Comparison of ENCODE assay signal across 9 cellular contexts in genomic region chr11:102317099-102317767, GRCh38. TPM values are rescaled to one million over a fixed set of nuclear protein-coding genes. Genes with fewer than 3 reads are reported as not detected.
DNase-seq lines count a peak whose midpoint lies in the region; ATAC-seq, FAIRE-seq and TF ChIP-seq lines count a peak whose summit lies in the region.
"Had no signal": no experiment of that assay in that cellular context is flagged by ENCODE, and none has a peak within 500 bp of the region (broad histone marks: within the 10 kb centered on the region; RNA-seq: fewer than 3 reads in every experiment).

Gene BIRC3 (plus strand): TSS chr11:102317484. CDS start chr11:102324510, 7,026 bp downstream.

- in situ Hi-C loops in HepG2 (cut with HindIII; ENCODE audit: extremely low pct_ligation_motif_present, low pct_unique_long_range_greater_than_20kb) = no loop called here

- peaks cover 29% of the 10 kb centered on the region for H3K4me1 ChIP-seq in HepG2 (ENCODE audit: insufficient read depth, low read length)

- 2% methylated on average over 22 of the region's 34 CpGs for WGBS in HepG2 (ENCODE audit: low lambda C conversion rate)

- POLR2A ChIA-PET in HepG2 (lab: Yijun Ruan, JAX) = no interaction called here

- no peaks in the 10 kb centered on the region for H3K27me3 ChIP-seq in HepG2 (ENCODE audit: control insufficient read depth in 1 of 2, insufficient read depth in 2 of 2, low read length in 2 of 2)

- DNase-seq in AG09319 (ENCODE audit: extremely low read depth, low read depth) = peak; percentile 82
- DNase-seq in NCI-H460 (ENCODE audit: extremely low read depth, low read depth) = peak; percentile 59
- DNase-seq in activated CD4-positive, alpha-beta T cell treated with anti-CD3 and anti-CD28 coated beads for 4 hours = peak; percentile 90 to 92
- peak; percentile 88 for DNase-seq in coronary artery (ENCODE audit: low spot score)
- peak; percentile 78 for DNase-seq in HepG2 (ENCODE audit: low spot score)
- peak; percentile 82 for DNase-seq in stimulated activated CD4-positive, alpha-beta T cell treated with anti-CD3 and anti-CD28 coated beads, Interleukin-4, amount 100 ng/mL, for 1 hour

- H2AFZ ChIP-seq in HepG2 (ENCODE audit: low read length) = peak within 1 kb of the TSS; percentile 95

- H3K9me3 ChIP-seq in HepG2 (ENCODE audit: low read length) = no peaks in the 10 kb centered on the region

- H3K27ac ChIP-seq in coronary artery (peak within 1 kb of the TSS; percentile 68 to 80), HepG2 (ENCODE audit: extremely low read length, insufficient read depth, low read length) (no peak within 1 kb of the TSS)

- peak; percentile 85 for ATAC-seq in GM19023 (IDR thresholded peaks at IDR 0.05; ENCODE audit: unreplicated experiment)
- ATAC-seq in HG03280 (IDR thresholded peaks at IDR 0.05; ENCODE audit: unreplicated experiment) = peak; percentile 84
- ATAC-seq in HepG2 = peak; percentile 98

- intact Hi-C loops in HepG2 (cut with micrococcal nuclease; ENCODE audit: unreplicated experiment) = loop anchor here (2.0 kb wide), 1 partner anchor 30 kb away; the partner anchor contains the start of gene BIRC2

- TF ChIP-seq RAD21 in HepG2 (CRISPR knock-in tag; IDR thresholded peaks at IDR 0.05) = 0 out of 2 replicates have a peak, but pooled peaks have one; percentile 25

- CTCF ChIA-PET in HepG2 (lab: Yijun Ruan, JAX; ENCODE audit: low intra/inter-chr PET ratio, low total read pairs) = no interaction called here

- TF ChIP-seq CTCF in AG09319 (IDR thresholded peaks at IDR 0.05; ENCODE audit: low read depth, low read length) = peak; percentile 28
- TF ChIP-seq CTCF in coronary artery (IDR thresholded peaks at IDR 0.05) = no peak
- peak; percentile 59 for TF ChIP-seq CTCF in HepG2 (CRISPR knock-in tag; IDR thresholded peaks at IDR 0.05)

- H3K4me3 ChIP-seq in coronary artery (peak within 1 kb of the TSS; percentile 80), HepG2 (replicated peaks in 1 of 3; ENCODE audit: insufficient read depth in 1 of 3, low read depth in 2 of 3, low read length in 3 of 3) (peak within 1 kb of the TSS; percentile 59 to 80 (median 70))

- TF ChIP-seq POLR2A in HepG2 (IDR thresholded peaks at IDR 0.05; ENCODE audit: insufficient read depth in 1 of 2, low read depth in 2 of 2, low read length in 2 of 2) = peak in 1 of 2 experiments; percentile 50; a peak in 3 of 4 replicates

- peak; percentile 70 for FAIRE-seq in HepG2 (lab: Jason Lieb, UNC)
- FAIRE-seq: TTC549 had no signal

- H3K36me3 ChIP-seq in HepG2 (replicated peaks in 1 of 2; ENCODE audit: control insufficient read depth in 1 of 2, insufficient read depth in 2 of 2, low read length in 2 of 2) = no peaks in the 10 kb centered on the region

- no peaks in the 10 kb centered on the region for H3K79me2 ChIP-seq in HepG2 (ENCODE audit: insufficient read depth, low read length)

- BruUV-seq in HepG2 (replicated peaks; lab: Mats Ljungman, UMichigan) = no TSS peak

- H3K4me2 ChIP-seq in HepG2 (ENCODE audit: low read depth, low read length) = peak within 1 kb of the TSS; percentile 97

- H4K20me1 ChIP-seq in HepG2 (ENCODE audit: insufficient read depth, low read length) = no peaks in the 10 kb centered on the region

- TF ChIP-seq EP300 in HepG2 (IDR thresholded peaks at IDR 0.05; ENCODE audit: low read depth in 2 of 2, low read length in 2 of 2) (0 out of 4 replicates have a peak, but pooled peaks of 1 of the 2 experiments have one; percentile 16), HepG2 (CRISPR knock-in tag; IDR thresholded peaks at IDR 0.05; ENCODE audit: borderline replicate concordance) (no peak)

- H3K9ac ChIP-seq in HepG2 (ENCODE audit: insufficient read depth, low read depth, low read length) = peak within 1 kb of the TSS; percentile 54

TF ChIP-seq in HepG2, 621 proteins besides CTCF, POLR2A, EP300 and RAD21 (continues in another document):
- TF ChIP-seq ZNF816 (CRISPR knock-in tag; IDR thresholded peaks at IDR 0.05; ENCODE audit: borderline replicate concordance) (peak; percentile 53; the same call in 1 of the 2 replicates), PBX2 (CRISPR knock-in tag; IDR thresholded peaks at IDR 0.05) (peak; percentile 21; the same call in 1 of the 2 replicates), ZNF709 (CRISPR knock-in tag; IDR thresholded peaks at IDR 0.05) (peak; percentile 71; the same call in 1 of the 2 replicates), ZBTB1 (CRISPR knock-in tag; IDR thresholded peaks at IDR 0.05; ENCODE audit: borderline replicate concordance) (no peak), SPEN (CRISPR knock-in tag; IDR thresholded peaks at IDR 0.05; ENCODE audit: low read depth) (peak; percentile 70; the same call in 1 of the 2 replicates), IRF2 (CRISPR knock-in tag; IDR thresholded peaks at IDR 0.05) (peak; percentile 17; the same call in 1 of the 2 replicates), CBX1 (IDR thresholded peaks at IDR 0.05; ENCODE audit: low read depth) (peak; percentile 29), ADNP (CRISPR knock-in tag; IDR thresholded peaks at IDR 0.05) (no peak), TAF1 (CRISPR knock-in tag; IDR thresholded peaks at IDR 0.05) (peak; percentile 42; the same call in 1 of the 2 replicates), THAP11 (CRISPR knock-in tag; IDR thresholded peaks at IDR 0.05) (0 out of 2 replicates have a peak, but pooled peaks have one; percentile 11), THAP9 (CRISPR knock-in tag; IDR thresholded peaks at IDR 0.05; ENCODE audit: borderline replicate concordance) (no peak), POLR2G (IDR thresholded peaks at IDR 0.05; ENCODE audit: low read depth, low read length) (peak; percentile 33; the same call in 1 of the 2 replicates), PPARG (CRISPR knock-in tag; conservative IDR thresholded peaks at IDR 0.05) (0 out of 2 replicates have a peak, but pooled peaks have one; percentile 12)

RNA-seq across cellular contexts. Expression of gene BIRC3, which starts in this region (rescaled TPM):
- total RNA-seq in NCI-H460 (2014; rRNA removed; shearing (Covaris generic)) = 1.6 and 2.0 TPM in 2 replicates
- polyA plus RNA-seq in NCI-H460 (2014; cell fraction: nucleus; rRNA removed) = 0.17 and 2.1 TPM in 2 replicates
- total RNA-seq in HepG2 (2016; rRNA removed; fragmentation: Illumina TruSeq; extraction: Trizol) = 4.2 and 7.5 TPM in 2 replicates
- total RNA-seq in HepG2 (2016; cell fraction: cytosol; rRNA removed; fragmentation: Illumina TruSeq; extraction: Trizol; ENCODE audit: low read depth) = 0.40 and 0.71 TPM in 2 replicates
- total RNA-seq in HepG2 (2016; cell fraction: insoluble cytoplasmic fraction; rRNA removed; fragmentation: Illumina TruSeq; extraction: Trizol) = 4.6 and 6.5 TPM in 2 replicates
- total RNA-seq in HepG2 (2016; cell fraction: membrane; rRNA removed; fragmentation: Illumina TruSeq; extraction: Trizol) = 2.8 and 3.6 TPM in 2 replicates
- 2.7 and 2.9 TPM in 2 replicates for total RNA-seq in HepG2 (2016; cell fraction: nucleus; rRNA removed; fragmentation: Illumina TruSeq; extraction: Trizol)
- 0.41 and 0.50 TPM in 2 replicates for polyA plus RNA-seq in HepG2 (2011; rRNA removed)
- 0.21 and 0.51 TPM in 2 replicates for polyA plus RNA-seq in HepG2 (2011; cell fraction: cytosol; rRNA removed)
- 0.18 and 0.52 TPM in 2 replicates for polyA plus RNA-seq in HepG2 (2011; cell fraction: nucleus; rRNA removed)
- 0.56 and 1.1 TPM in 2 replicates for polyA plus RNA-seq in HepG2 (2012)
- polyA plus RNA-seq in HepG2 (2016; cell fraction: cytosol; fragmentation: Illumina TruSeq; extraction: Trizol; ENCODE audit: low read depth) = 0.20 TPM in 2 replicates
- 4.2 and 5.5 TPM in 2 replicates for polyA plus RNA-seq in HepG2 (2016; cell fraction: insoluble cytoplasmic fraction; fragmentation: Illumina TruSeq; extraction: Trizol; ENCODE audit: low read depth)
- polyA plus RNA-seq in HepG2 (2016; cell fraction: membrane; fragmentation: Illumina TruSeq; extraction: Trizol; ENCODE audit: low read depth) = 1.1 and 1.2 TPM in 2 replicates
- polyA plus RNA-seq in HepG2 (2016; cell fraction: nucleus; fragmentation: Illumina TruSeq; extraction: Trizol; ENCODE audit: insufficient read depth, low read depth) = 2.7 and 3.7 TPM in 2 replicates
- 0.10 and 3.6 TPM in 2 replicates for polyA minus RNA-seq in HepG2 (2011; rRNA and poly(A)+ RNA removed; ENCODE audit: low replicate concordance)
- polyA minus RNA-seq in HepG2 (2011; cell fraction: cytosol; rRNA and poly(A)+ RNA removed) = 0.99 and 1.6 TPM in 2 replicates
- polyA minus RNA-seq in HepG2 (2011; cell fraction: nucleus; rRNA and poly(A)+ RNA removed) = 0.52 and 1.2 TPM in 2 replicates
